In genomic region chr2:10584843-10585475, GRCh38 we compare ENCODE assay signal across 10 cellular contexts.
DNase-seq lines count a peak whose midpoint lies in the region; ATAC-seq and TF ChIP-seq lines count a peak whose summit lies in the region.
"Had no signal": no experiment of that assay in that cellular context is flagged by ENCODE, and none has a peak within 500 bp of the region (broad histone marks: within the 10 kb centered on the region; RNA-seq: fewer than 3 reads in every experiment).

No MANE protein-coding gene starts in this region.

- H3K27me3 ChIP-seq in smooth muscle cell (ENCODE audit: low read depth): no peaks in the 10 kb centered on the region
- H3K27me3 ChIP-seq in effector memory CD4-positive, alpha-beta T cell (replicated peaks; ENCODE audit: control insufficient read depth, insufficient read depth, low read length, poor library complexity, severe bottlenecking): no peaks in the 10 kb centered on the region
- no peaks in the 10 kb centered on the region for H3K27me3 ChIP-seq in naive thymus-derived CD4-positive, alpha-beta T cell (ENCODE audit: control insufficient read depth in 2 of 2, insufficient read depth in 2 of 2, low read length in 2 of 2)

- DNase-seq in DMS53 (lab: John Stamatoyannopoulos, UW) (peak; percentile 32), DMS53 treated with DMSO at 0.1 percent for 48 hours (lab: John Stamatoyannopoulos, UW; ENCODE audit: unreplicated experiment) (no peak), foreskin melanocyte (peak; percentile 90), smooth muscle cell (lab: John Stamatoyannopoulos, UW; ENCODE audit: unreplicated experiment) (no peak)
- DNase-seq in effector memory CD4-positive, alpha-beta T cell: no peak
- DNase-seq in naive thymus-derived CD4-positive, alpha-beta T cell: no peak
- DNase-seq in activated CD8-positive, alpha-beta memory T cell treated with anti-CD3 and anti-CD28 coated beads, Interleukin-2, amount 50 U/mL, for 48 hours: no peak
- DNase-seq: effector CD4-positive, alpha-beta T cell; KBM-7 had no signal

- peaks cover 12% of the 10 kb centered on the region for H3K4me1 ChIP-seq in smooth muscle cell (ENCODE audit: low read depth)
- no peaks in the 10 kb centered on the region for H3K4me1 ChIP-seq in effector memory CD4-positive, alpha-beta T cell (ENCODE audit: control insufficient read depth, insufficient read depth, low read length, poor library complexity, severe bottlenecking)
- no peaks in the 10 kb centered on the region for H3K4me1 ChIP-seq in naive thymus-derived CD4-positive, alpha-beta T cell (ENCODE audit: control insufficient read depth in 2 of 2, insufficient read depth in 2 of 2, low read length in 2 of 2)

- H3K9me3 Mint-ChIP-seq in naive thymus-derived CD4-positive, alpha-beta T cell: peaks cover 0 to 3% (median 0%) of the 10 kb centered on the region in 11 donors

- H3K79me2 ChIP-seq in smooth muscle cell (ENCODE audit: low read depth): no peaks in the 10 kb centered on the region

- no peak overlapping the region for H2AFZ ChIP-seq in smooth muscle cell (ENCODE audit: low read depth)

- H3K27ac ChIP-seq in smooth muscle cell (ENCODE audit: low read depth): peak overlapping the region; percentile 97
- H3K27ac ChIP-seq in effector memory CD4-positive, alpha-beta T cell (ENCODE audit: insufficient read depth, low read length, poor library complexity, severe bottlenecking): no peak overlapping the region
- no peak overlapping the region for H3K27ac ChIP-seq in naive thymus-derived CD4-positive, alpha-beta T cell (ENCODE audit: low read depth, low read length)

- 37% methylated on average over 4 of the region's 4 CpGs for WGBS in smooth muscle cell (ENCODE audit: low lambda C conversion rate)

- no peak for ATAC-seq in naive thymus-derived CD4-positive, alpha-beta T cell

- CTCF ChIA-PET in naive thymus-derived CD4-positive, alpha-beta T cell (lab: Charles Lee): no interaction called here

- peaks cover 3% of the 10 kb centered on the region for H4K20me1 ChIP-seq in smooth muscle cell (ENCODE audit: low read depth)

- intact Hi-C loops in naive thymus-derived CD4-positive, alpha-beta T cell (cut with micrococcal nuclease): loop anchor here in 1 of 2 donors (5.0 kb wide), 1 partner anchor 138 kb away; the partner anchor contains the start of gene ODC1

- no peaks in the 10 kb centered on the region for H3K27me3 Mint-ChIP-seq in naive thymus-derived CD4-positive, alpha-beta T cell

- 0 out of 2 replicates have a peak overlapping the region, but pooled peaks have one; percentile 3 for H3K4me3 ChIP-seq in WI38 (ENCODE audit: low read depth, low read length)
- no peak overlapping the region for H3K4me3 ChIP-seq in smooth muscle cell
- H3K4me3 ChIP-seq in effector memory CD4-positive, alpha-beta T cell (ENCODE audit: insufficient read depth, low read depth, low read length, poor library complexity, severe bottlenecking): no peak overlapping the region
- H3K4me3 ChIP-seq in naive thymus-derived CD4-positive, alpha-beta T cell (ENCODE audit: low read length): no peak overlapping the region

- peak overlapping the region; percentile 61 for H3K4me2 ChIP-seq in smooth muscle cell

- H3K36me3 ChIP-seq in smooth muscle cell (ENCODE audit: low read depth): peaks cover 18% of the 10 kb centered on the region
- peaks cover 28% of the 10 kb centered on the region for H3K36me3 ChIP-seq in effector memory CD4-positive, alpha-beta T cell (ENCODE audit: control insufficient read depth, insufficient read depth, low read length)
- H3K36me3 ChIP-seq in naive thymus-derived CD4-positive, alpha-beta T cell (ENCODE audit: control insufficient read depth in 2 of 3, insufficient read depth in 3 of 3, low read length in 3 of 3): peaks cover 0 to 43% (median 6%) of the 10 kb centered on the region in 3 experiments

- POLR2A ChIA-PET in naive thymus-derived CD4-positive, alpha-beta T cell (lab: Charles Lee): no interaction called here

- H3K27ac Mint-ChIP-seq in naive thymus-derived CD4-positive, alpha-beta T cell: no peak overlapping the region

- H3K4me3 Mint-ChIP-seq in naive thymus-derived CD4-positive, alpha-beta T cell: no peak overlapping the region

- H3K9ac ChIP-seq in smooth muscle cell (ENCODE audit: low read depth): peak overlapping the region; percentile 89

- H3K9me3 ChIP-seq in smooth muscle cell (replicated peaks; ENCODE audit: low read depth): no peaks in the 10 kb centered on the region
- H3K9me3 ChIP-seq in effector memory CD4-positive, alpha-beta T cell (ENCODE audit: control insufficient read depth, low read length): no peaks in the 10 kb centered on the region
- no peaks in the 10 kb centered on the region for H3K9me3 ChIP-seq in naive thymus-derived CD4-positive, alpha-beta T cell (ENCODE audit: control insufficient read depth in 2 of 3, low read length in 3 of 3)

- TF ChIP-seq CTCF in WI38 (IDR thresholded peaks at IDR 0.05; ENCODE audit: low read depth, low read length): no peak
- no peak for TF ChIP-seq CTCF in smooth muscle cell (IDR thresholded peaks at IDR 0.05; ENCODE audit: borderline replicate concordance, insufficient read depth, poor library complexity, severe bottlenecking)

- peaks cover 18 to 60% (median 35%) of the 10 kb centered on the region in 5 donors for H3K36me3 Mint-ChIP-seq in naive thymus-derived CD4-positive, alpha-beta T cell

- H3K4me1 Mint-ChIP-seq in naive thymus-derived CD4-positive, alpha-beta T cell: peaks cover 1 to 32% (median 20%) of the 10 kb centered on the region in 7 donors

- no peaks in the 10 kb centered on the region for H3F3A ChIP-seq in smooth muscle cell (ENCODE audit: low read depth)

Comparison
In these comparisons a context has a peak if more than half of its experiments do, and no peak if none do; other contexts are left out.
1. DNase-seq: peak in DMS53 (single experiment) and foreskin melanocyte (single experiment); none in DMS53 treated with DMSO at 0.1 percent for 48 hours (single experiment), smooth muscle cell (single experiment), effector memory CD4-positive, alpha-beta T cell (0 of 3), naive thymus-derived CD4-positive, alpha-beta T cell (0 of 9) and activated CD8-positive, alpha-beta memory T cell treated with anti-CD3 and anti-CD28 coated beads, Interleukin-2, amount 50 U/mL, for 48 hours (single experiment).